Comparison of ENCODE assay signal across 17 cellular contexts in the genomic region with DNA sequence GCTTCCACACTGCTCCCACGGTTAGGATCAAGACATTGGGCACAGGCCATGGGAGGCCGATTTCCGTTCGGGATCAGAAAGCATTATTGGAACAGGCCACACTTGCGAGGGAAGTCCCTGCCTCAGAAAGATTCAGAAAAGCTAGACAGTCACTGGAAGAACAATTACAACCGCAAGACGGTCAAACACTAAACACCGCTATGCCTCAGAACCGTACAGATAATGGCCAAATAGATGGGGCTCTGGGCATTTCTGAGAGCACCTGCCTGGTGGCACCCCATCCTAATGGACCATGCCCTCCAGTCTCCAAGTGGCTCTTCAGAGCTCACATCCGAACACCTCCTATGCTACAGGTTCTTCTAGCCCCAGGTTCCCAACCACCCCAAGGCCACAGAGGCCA. TPM values are rescaled to one million over a fixed set of nuclear protein-coding genes. Genes with fewer than 3 reads are reported as not detected.
DNase-seq lines count a peak whose midpoint lies in the region; ATAC-seq, FAIRE-seq and TF ChIP-seq lines count a peak whose summit lies in the region.
"Had no signal": no experiment of that assay in that cellular context is flagged by ENCODE, and none has a peak within 500 bp of the region (broad histone marks: within the 10 kb centered on the region; RNA-seq: fewer than 3 reads in every experiment).

No MANE protein-coding gene starts in this region.

- CTCF ChIA-PET in MCF 10A (lab: Yijun Ruan, JAX): interaction anchor here (0.7 to 5.6 kb wide), 13 partner anchors 11 to 283 kb away, joined by 3 to 23 read pairs (median 3); a partner anchor contains a TSS

- TF ChIP-seq POLR2A in tibial nerve (IDR thresholded peaks at IDR 0.05): no peak

- H3K27ac ChIP-seq in right cardiac atrium (ENCODE audit: low read length): peak overlapping the region; percentile 15
- H3K27ac ChIP-seq in tibial nerve: peak overlapping the region in 3 of 4 donors; percentile 13 to 85 (median 80)

- no TSS peak for BruUV-seq in MCF 10A (replicated peaks; lab: Mats Ljungman, UMichigan)

- H3K27ac Mint-ChIP-seq in MCF 10A (ENCODE audit: low read depth, unreplicated experiment) (peak overlapping the region; percentile 43), neural crest cell (ENCODE audit: unreplicated experiment) (peak overlapping the region; percentile 78)

- H3K4me1 Mint-ChIP-seq in MCF 10A (ENCODE audit: insufficient read depth, unreplicated experiment) (peaks cover 29% of the 10 kb centered on the region), neural crest cell (peaks cover 2% of the 10 kb centered on the region)

- H3K27me3 Mint-ChIP-seq in MCF 10A (ENCODE audit: insufficient read depth, unreplicated experiment): no peaks in the 10 kb centered on the region
- H3K27me3 Mint-ChIP-seq in neural crest cell (ENCODE audit: low read depth): no peaks in the 10 kb centered on the region
- H3K27me3 Mint-ChIP-seq: activated CD4-positive, alpha-beta T cell treated with anti-CD3 and anti-CD28 coated beads for 36 hours; activated CD8-positive, alpha-beta memory T cell treated with anti-CD3 and anti-CD28 coated beads, Interleukin-2, amount 10 ng/mL, durations not matched to agents 7 days and 5 days; CD8-positive, alpha-beta memory T cell; naive B cell had no signal

- peaks cover 3 to 78% (median 13%) of the 10 kb centered on the region in 3 donors for H3K36me3 ChIP-seq in tibial nerve

- 74% methylated on average over 10 of the region's 10 CpGs for WGBS in right cardiac atrium
- WGBS in tibial nerve, 2 donors: 65 to 67% methylated on average over 10 of the region's 10 CpGs

- H3K4me3 Mint-ChIP-seq in MCF 10A (ENCODE audit: unreplicated experiment) (peak overlapping the region; percentile 49), neural crest cell (no peak overlapping the region)
- H3K4me3 Mint-ChIP-seq: activated CD4-positive, alpha-beta T cell treated with anti-CD3 and anti-CD28 coated beads for 36 hours; activated CD8-positive, alpha-beta memory T cell treated with anti-CD3 and anti-CD28 coated beads, Interleukin-2, amount 10 ng/mL, durations not matched to agents 7 days and 5 days; CD8-positive, alpha-beta memory T cell; naive B cell had no signal

- peaks cover 18% of the 10 kb centered on the region for H3K4me1 ChIP-seq in right cardiac atrium (ENCODE audit: control insufficient read depth, insufficient read depth, low read length)
- H3K4me1 ChIP-seq in tibial nerve: peaks cover 0 to 85% (median 42%) of the 10 kb centered on the region in 4 donors

- no peak overlapping the region for H3K4me3 ChIP-seq in right cardiac atrium (ENCODE audit: low read length)
- H3K4me3 ChIP-seq in tibial nerve: no peak overlapping the region

- no peak for TF ChIP-seq EP300 in tibial nerve (IDR thresholded peaks at IDR 0.05)

- no peaks in the 10 kb centered on the region for H3K9me3 ChIP-seq in right cardiac atrium (ENCODE audit: control insufficient read depth, low read length)
- no peaks in the 10 kb centered on the region for H3K9me3 ChIP-seq in tibial nerve

- H3K27me3 ChIP-seq in right cardiac atrium (ENCODE audit: control insufficient read depth, insufficient read depth) (no peaks in the 10 kb centered on the region), tibial nerve (no peaks in the 10 kb centered on the region)

- no peak for FAIRE-seq in frontal cortex (lab: Jason Lieb, UNC)
- FAIRE-seq: TTC549 had no signal

- H3K9me3 Mint-ChIP-seq in MCF 10A (ENCODE audit: unreplicated experiment) (no peaks in the 10 kb centered on the region), neural crest cell (no peaks in the 10 kb centered on the region)
- H3K9me3 Mint-ChIP-seq: CD8-positive, alpha-beta memory T cell; naive B cell had no signal

- peaks cover 61% of the 10 kb centered on the region for H3K36me3 Mint-ChIP-seq in MCF 10A (ENCODE audit: insufficient read depth, unreplicated experiment)
- peaks cover 6% of the 10 kb centered on the region for H3K36me3 Mint-ChIP-seq in neural crest cell (ENCODE audit: low read depth)

- no peak for ATAC-seq in right cardiac atrium
- no peak for ATAC-seq in left cardiac atrium
- ATAC-seq in HG02870 (IDR thresholded peaks at IDR 0.05; ENCODE audit: unreplicated experiment): no peak
- ATAC-seq: activated CD4-positive, alpha-beta T cell treated with anti-CD3 and anti-CD28 coated beads for 36 hours; activated CD8-positive, alpha-beta memory T cell treated with anti-CD3 and anti-CD28 coated beads, Interleukin-2, amount 10 ng/mL, durations not matched to agents 7 days and 5 days had no signal

- DNase-seq in right cardiac atrium (no peak), left cardiac atrium (no peak), MCF 10A (ENCODE audit: unreplicated experiment) (no peak), neural crest cell (ENCODE audit: low read depth, low spot score) (no peak), tibial nerve (ENCODE audit: low spot score in 2 of 2) (no peak), kidney glomerular epithelial cell (lab: John Stamatoyannopoulos, UW) (no peak), frontal cortex (ENCODE audit: low spot score in 2 of 2) (no peak)
- DNase-seq: activated CD4-positive, alpha-beta T cell treated with anti-CD3 and anti-CD28 coated beads for 36 hours; activated CD8-positive, alpha-beta memory T cell treated with anti-CD3 and anti-CD28 coated beads, Interleukin-2, amount 10 ng/mL, durations not matched to agents 7 days and 5 days; caudate nucleus; CD8-positive, alpha-beta memory T cell; DND-41; glutamatergic neuron; naive B cell; NCI-H524 had no signal

- POLR2A ChIA-PET in MCF 10A (lab: Yijun Ruan, JAX): interaction anchor here (0.8 to 2.6 kb wide), 17 partner anchors 8 to 253 kb away, joined by 3 to 28 read pairs (median 6); a partner anchor contains a TSS

- TF ChIP-seq CTCF in MCF 10A (IDR thresholded peaks at IDR 0.05; ENCODE audit: unreplicated experiment): no peak
- no peak for TF ChIP-seq CTCF in neural crest cell (conservative IDR thresholded peaks at IDR 0.05)
- TF ChIP-seq CTCF in tibial nerve (IDR thresholded peaks at IDR 0.05): no peak

- intact Hi-C loops in right cardiac atrium (cut with DNase I) (loop anchor here in 1 of 4 donors (10.0 kb wide), 1 partner anchor 139 kb away; no protein-coding TSS in a partner anchor), left cardiac atrium (cut with DNase I) (loop anchor here in 1 of 2 donors (10.0 kb wide), 1 partner anchor 241 kb away; no protein-coding TSS in a partner anchor), MCF 10A (cut with micrococcal nuclease) (loop anchor here (1.0 kb wide), 1 partner anchor 39 kb away; no protein-coding TSS in a partner anchor)

RNA-seq across cellular contexts. Expression of a gene that starts 42.0 kb away (rescaled TPM):
- total RNA-seq in right cardiac atrium (10 to 100 TPM; 39.2 to 46.6 (median 41.5) TPM), left cardiac atrium (10 to 100 TPM; 30.4 to 46.0 TPM), MCF 10A (2022) (33.4 and 41.4 TPM in 2 replicates), neural crest cell (32.9 and 34.3 TPM in 2 replicates), tibial nerve (10 to 100 TPM; 23.6 to 66.9 (median 28.0) TPM), frontal cortex (4.1 TPM)
- 11.6 TPM for polyA plus RNA-seq in right cardiac atrium
